12 cellular contexts compared by ENCODE assay signal in the genomic region with DNA sequence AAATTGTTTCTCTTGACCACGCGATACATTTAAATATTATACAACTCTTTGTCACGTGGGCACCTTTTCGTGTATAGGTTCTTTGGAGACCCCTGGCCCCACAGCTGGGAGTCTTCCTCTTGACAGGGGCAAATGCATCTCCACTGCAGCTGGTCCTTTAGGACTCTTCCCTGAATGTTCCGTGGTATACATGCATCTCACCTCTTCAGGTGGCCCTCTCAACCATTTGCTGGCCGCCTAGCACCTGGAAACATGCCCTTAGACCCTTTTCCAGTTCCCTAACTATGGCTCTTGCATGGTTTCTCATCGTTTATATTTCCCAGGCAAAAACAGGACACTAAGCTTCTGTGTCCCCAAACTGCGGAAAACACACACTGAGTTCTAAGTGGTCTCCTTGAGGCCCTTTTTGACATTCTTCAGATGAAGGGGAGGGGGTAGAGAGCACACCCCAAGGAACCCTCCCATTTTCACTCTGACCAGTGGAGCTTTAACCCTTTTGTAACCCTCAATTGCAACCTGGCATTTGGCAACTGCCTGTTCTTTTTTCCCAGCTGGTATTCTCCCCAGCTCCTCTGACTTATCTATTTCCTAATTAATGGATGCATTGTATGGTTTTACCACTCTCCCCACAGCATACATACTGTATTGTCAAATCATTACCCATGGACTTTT. TPM values are rescaled to one million over a fixed set of nuclear protein-coding genes. Genes with fewer than 3 reads are reported as not detected.
DNase-seq lines count a peak whose midpoint lies in the region; ATAC-seq and TF ChIP-seq lines count a peak whose summit lies in the region.
"Had no signal": no experiment of that assay in that cellular context is flagged by ENCODE, and none has a peak within 500 bp of the region (broad histone marks: within the 10 kb centered on the region; RNA-seq: fewer than 3 reads in every experiment).

No MANE protein-coding gene starts in this region.

- no peak overlapping the region for H3K9ac ChIP-seq in SK-N-SH

- H3K9me2 ChIP-seq in SK-N-SH (no peaks in the 10 kb centered on the region), GM23338 (ENCODE audit: insufficient read depth) (no peaks in the 10 kb centered on the region)

- H3K4me1 Mint-ChIP-seq in GM23338 = peaks cover 37% of the 10 kb centered on the region
- peaks cover 37% of the 10 kb centered on the region for H3K4me1 Mint-ChIP-seq in activated naive CD8-positive, alpha-beta T cell treated with anti-CD3 and anti-CD28 coated beads for 36 hours
- peaks cover 15 to 56% (median 47%) of the 10 kb centered on the region in 4 donors for H3K4me1 Mint-ChIP-seq in naive thymus-derived CD8-positive, alpha-beta T cell

- H2AFZ ChIP-seq in SK-N-SH (ENCODE audit: low read depth) (no peak overlapping the region), GM23338 (no peak overlapping the region)

- H3K4me2 ChIP-seq in SK-N-SH = no peak overlapping the region
- no peak overlapping the region for H3K4me2 ChIP-seq in GM23338

- peaks cover 84% of the 10 kb centered on the region for H3K36me3 Mint-ChIP-seq in GM23338 (ENCODE audit: low read depth)
- peaks cover 44% of the 10 kb centered on the region for H3K36me3 Mint-ChIP-seq in activated naive CD8-positive, alpha-beta T cell treated with anti-CD3 and anti-CD28 coated beads for 36 hours
- peaks cover 0 to 4% (median 0%) of the 10 kb centered on the region in 3 donors for H3K36me3 Mint-ChIP-seq in naive thymus-derived CD8-positive, alpha-beta T cell

- TF ChIP-seq CTCF in SK-N-SH (IDR thresholded peaks at IDR 0.05) (no peak), GM23338 (conservative IDR thresholded peaks at IDR 0.05; ENCODE audit: low read depth in 2 of 2) (no peak)

- peaks cover 24% of the 10 kb centered on the region for H3K27me3 Mint-ChIP-seq in GM23338 (ENCODE audit: insufficient read depth, low read depth, poor library complexity)
- H3K27me3 Mint-ChIP-seq in activated naive CD8-positive, alpha-beta T cell treated with anti-CD3 and anti-CD28 coated beads for 36 hours = no peaks in the 10 kb centered on the region
- no peaks in the 10 kb centered on the region for H3K27me3 Mint-ChIP-seq in naive thymus-derived CD8-positive, alpha-beta T cell

- 82% methylated on average over 8 of the region's 8 CpGs for WGBS in SK-N-SH (ENCODE audit: low lambda C conversion rate)

- H3K36me3 ChIP-seq in SK-N-SH (replicated peaks in 1 of 2; ENCODE audit: control insufficient read depth in 1 of 2, insufficient read depth in 2 of 2, low read length in 1 of 2) (peaks cover 3 to 12% of the 10 kb centered on the region in 2 experiments), GM23338 (ENCODE audit: insufficient read depth) (peaks cover 10% of the 10 kb centered on the region)

- H4K20me1 ChIP-seq in SK-N-SH (ENCODE audit: insufficient read depth) (peaks cover 14% of the 10 kb centered on the region; the same call in 1 of the 2 replicates), GM23338 (replicated peaks; ENCODE audit: insufficient read depth) (peaks cover 9% of the 10 kb centered on the region)

- H3K79me2 ChIP-seq in SK-N-SH (ENCODE audit: insufficient read depth) (peaks cover 2% of the 10 kb centered on the region; the same call in 1 of the 2 replicates), GM23338 (replicated peaks; ENCODE audit: insufficient read depth) (peaks cover 27% of the 10 kb centered on the region)

- H3K27ac ChIP-seq in SK-N-SH (ENCODE audit: low read depth in 2 of 2, low read length in 1 of 2) (no peak overlapping the region), GM23338 (ENCODE audit: low read depth) (peak overlapping the region; percentile 34; the same call in 1 of the 2 replicates)

- no peak overlapping the region for H3K4me3 Mint-ChIP-seq in GM23338
- H3K4me3 Mint-ChIP-seq in activated naive CD8-positive, alpha-beta T cell treated with anti-CD3 and anti-CD28 coated beads for 36 hours = no peak overlapping the region
- no peak overlapping the region for H3K4me3 Mint-ChIP-seq in naive thymus-derived CD8-positive, alpha-beta T cell

- TF ChIP-seq RAD21 in SK-N-SH (IDR thresholded peaks at IDR 0.05; ENCODE audit: low read length) = no peak

- H3K4me3 ChIP-seq in SK-N-SH (ENCODE audit: low read depth in 2 of 2, low read length in 1 of 2) (no peak overlapping the region), GM23338 (no peak overlapping the region)

- ATAC-seq in SK-N-SH treated with all-trans-retinoic acid at 6 μM for 48 hours (peak; percentile 1), GM23338 (peak; percentile 6; the same call in 2 of the 3 replicates), GM21447 (IDR thresholded peaks at IDR 0.05; ENCODE audit: unreplicated experiment) (no peak)
- no peak for ATAC-seq in naive thymus-derived CD8-positive, alpha-beta T cell

- POLR2A ChIA-PET in SK-N-SH (lab: Yijun Ruan, JAX) = interaction anchor here (1.2 to 1.7 kb wide), 4 partner anchors 9 to 22 kb away, joined by 3 to 7 read pairs (median 5); partner anchors contain the start of genes CBX3 and HNRNPA2B1
- POLR2A ChIA-PET in naive thymus-derived CD8-positive, alpha-beta T cell (lab: Charles Lee) = interaction anchor here (0.6 to 5.9 kb wide), 9 partner anchors 13 to 850 kb away, joined by 3 to 110 read pairs (median 3); partner anchors contain the start of genes HNRNPA2B1 and NFE2L3

- H3K27ac Mint-ChIP-seq in GM23338 = peak overlapping the region; percentile 28; the same call in 1 of the 2 replicates
- peak overlapping the region; percentile 18 for H3K27ac Mint-ChIP-seq in activated naive CD8-positive, alpha-beta T cell treated with anti-CD3 and anti-CD28 coated beads for 36 hours
- H3K27ac Mint-ChIP-seq in naive thymus-derived CD8-positive, alpha-beta T cell = peak overlapping the region in 9 of 10 donors; percentile 6 to 73 (median 53)

- no peaks in the 10 kb centered on the region for H3K27me3 ChIP-seq in SK-N-SH (ENCODE audit: insufficient read depth)
- no peaks in the 10 kb centered on the region for H3K27me3 ChIP-seq in GM23338 (ENCODE audit: insufficient read depth)

- CTCF ChIA-PET in SK-N-SH (lab: Yijun Ruan, JAX) = interaction anchor here (0.9 to 5.9 kb wide), 5 partner anchors 8 to 89 kb away, joined by 3 to 42 read pairs (median 7); no protein-coding TSS in a partner anchor

- no peaks in the 10 kb centered on the region for H3K9me3 ChIP-seq in SK-N-SH

- H3K9me3 Mint-ChIP-seq in GM23338 = peaks cover 24% of the 10 kb centered on the region
- no peaks in the 10 kb centered on the region for H3K9me3 Mint-ChIP-seq in activated naive CD8-positive, alpha-beta T cell treated with anti-CD3 and anti-CD28 coated beads for 36 hours
- peaks cover 0 to 2% (median 0%) of the 10 kb centered on the region in 9 donors for H3K9me3 Mint-ChIP-seq in naive thymus-derived CD8-positive, alpha-beta T cell

- no peak for TF ChIP-seq EP300 in SK-N-SH (IDR thresholded peaks at IDR 0.05; ENCODE audit: borderline replicate concordance in 1 of 2, low read depth in 1 of 2, low read length in 1 of 2)

- H3F3A ChIP-seq in SK-N-SH (replicated peaks; ENCODE audit: insufficient read depth) (peaks cover 58% of the 10 kb centered on the region), GM23338 (replicated peaks; ENCODE audit: low read depth) (peaks cover 27% of the 10 kb centered on the region)

- no peak for DNase-seq in SK-N-SH
- no peak for DNase-seq in GM23338 (ENCODE audit: low spot score)
- DNase-seq in activated naive CD8-positive, alpha-beta T cell treated with anti-CD3 and anti-CD28 coated beads for 36 hours = no peak
- DNase-seq in naive thymus-derived CD8-positive, alpha-beta T cell = no peak
- DNase-seq in iPS-NIHi7 (ENCODE audit: extremely low spot score) = no peak
- DNase-seq in cerebellum (ENCODE audit: low spot score) = no peak
- DNase-seq: 8988T; activated CD4-positive, CD25-positive, alpha-beta regulatory T cell treated with anti-CD3 and anti-CD28 coated beads, Interleukin-2, amount 50 U/mL, for 72 hours; caudate nucleus; COR-L47 had no signal

- no peaks in the 10 kb centered on the region for H3K4me1 ChIP-seq in SK-N-SH (ENCODE audit: control insufficient read depth in 1 of 2, insufficient read depth in 2 of 2, low read depth in 1 of 2, low read length in 1 of 2)
- H3K4me1 ChIP-seq in GM23338 (ENCODE audit: insufficient read depth) = peaks cover 4% of the 10 kb centered on the region; the same call in 1 of the 2 replicates

RNA-seq across cellular contexts. Expression of gene HNRNPA2B1, which starts 20.6 kb away (rescaled TPM):
- polyA plus RNA-seq in SK-N-SH (2012; rRNA removed) (459 and 483 TPM in 2 replicates), GM23338 (2016; fragmentation: Nextera tagmentation; extraction: Ambion mirVana) (1,534 and 1,577 TPM in 2 replicates)
- polyA plus RNA-seq in SK-N-SH (2012; cell fraction: cytosol; rRNA removed) = 594 and 844 TPM in 2 replicates
- polyA plus RNA-seq in SK-N-SH (2012; cell fraction: nucleus; rRNA removed) = 318 and 483 TPM in 2 replicates
- 598 and 602 TPM in 2 replicates for total RNA-seq in GM23338 (2014; rRNA removed; shearing (Covaris generic))
- total RNA-seq in activated naive CD8-positive, alpha-beta T cell treated with anti-CD3 and anti-CD28 coated beads for 36 hours = 100 to 1,000 TPM; 968 to 975 TPM
- 100 to 1,000 TPM; 504 to 555 TPM for total RNA-seq in naive thymus-derived CD8-positive, alpha-beta T cell
- 100 to 1,000 TPM; 506 to 789 (median 577) TPM for polyA plus RNA-seq in naive thymus-derived CD8-positive, alpha-beta T cell
- total RNA-seq in cerebellum = 193 TPM

RNA-seq across cellular contexts. Expression of gene CBX3, which starts 21.6 kb away (rescaled TPM):
- polyA plus RNA-seq in SK-N-SH (2012; rRNA removed) = 97.0 and 119 TPM in 2 replicates
- polyA plus RNA-seq in SK-N-SH (2012; cell fraction: cytosol; rRNA removed) = 154 and 237 TPM in 2 replicates
- 109 and 121 TPM in 2 replicates for polyA plus RNA-seq in SK-N-SH (2012; cell fraction: nucleus; rRNA removed)
- total RNA-seq in GM23338 (2014; rRNA removed; shearing (Covaris generic)) = 249 and 272 TPM in 2 replicates
- polyA plus RNA-seq in GM23338 (2016; fragmentation: Nextera tagmentation; extraction: Ambion mirVana) = 226 and 236 TPM in 2 replicates
- total RNA-seq in activated naive CD8-positive, alpha-beta T cell treated with anti-CD3 and anti-CD28 coated beads for 36 hours = 100 to 1,000 TPM; 366 to 370 TPM
- 100 to 1,000 TPM; 197 to 205 TPM for total RNA-seq in naive thymus-derived CD8-positive, alpha-beta T cell
- 100 to 1,000 TPM; 105 to 114 (median 113) TPM for polyA plus RNA-seq in naive thymus-derived CD8-positive, alpha-beta T cell
- 122 TPM for total RNA-seq in cerebellum

RNA-seq across cellular contexts. Expression of gene NFE2L3, which starts 28.0 kb away (rescaled TPM):
- 36.1 and 50.8 TPM in 2 replicates for polyA plus RNA-seq in SK-N-SH (2012; rRNA removed)
- polyA plus RNA-seq in SK-N-SH (2012; cell fraction: cytosol; rRNA removed) = 50.3 and 55.0 TPM in 2 replicates
- 20.3 and 41.3 TPM in 2 replicates for polyA plus RNA-seq in SK-N-SH (2012; cell fraction: nucleus; rRNA removed)
- 129 and 142 TPM in 2 replicates for total RNA-seq in GM23338 (2014; rRNA removed; shearing (Covaris generic))
- polyA plus RNA-seq in GM23338 (2016; fragmentation: Nextera tagmentation; extraction: Ambion mirVana) = 62.0 and 66.4 TPM in 2 replicates
- total RNA-seq in activated naive CD8-positive, alpha-beta T cell treated with anti-CD3 and anti-CD28 coated beads for 36 hours = 10 to 100 TPM; 35.2 to 35.3 TPM
- 1 to 10 TPM; 2.1 to 3.6 TPM for total RNA-seq in naive thymus-derived CD8-positive, alpha-beta T cell
- polyA plus RNA-seq in naive thymus-derived CD8-positive, alpha-beta T cell = 1 to 10 TPM; 1.4 to 4.3 (median 2.9) TPM
- 11.7 TPM for total RNA-seq in cerebellum

Comparison
In these comparisons a context has a peak if more than half of its experiments do, and no peak if none do; other contexts are left out.
1. ATAC-seq: peak in SK-N-SH treated with all-trans-retinoic acid at 6 μM for 48 hours (single experiment) and GM23338 (single experiment); none in naive thymus-derived CD8-positive, alpha-beta T cell (0 of 2) and GM21447 (single experiment).
2. Peak in every context shown above with its lines, with median percentiles within 50 percentile points of each other: H3K27ac Mint-ChIP-seq.